In the genomic region with DNA sequence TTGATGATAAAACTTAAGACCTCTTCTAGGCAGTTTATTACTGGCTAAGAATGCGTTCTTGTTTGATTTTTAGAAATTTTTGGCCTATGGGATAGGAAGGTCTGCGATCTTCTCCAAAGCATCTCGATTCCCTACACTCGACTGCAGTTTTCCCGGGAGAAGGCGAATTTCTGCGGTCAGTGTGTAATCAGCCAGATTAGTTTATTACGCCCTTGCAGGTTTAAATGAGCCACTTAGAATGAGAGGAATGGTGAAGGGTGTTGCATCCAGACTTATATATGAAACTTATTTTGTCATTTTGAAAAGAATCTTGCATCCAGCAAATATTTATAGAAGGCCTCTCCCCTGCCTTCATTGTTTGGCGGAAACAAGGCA, we compare ENCODE assay signal across 7 cellular contexts. TPM values are rescaled to one million over a fixed set of nuclear protein-coding genes. Genes with fewer than 3 reads are reported as not detected.
DNase-seq lines count a peak whose midpoint lies in the region; ATAC-seq and TF ChIP-seq lines count a peak whose summit lies in the region.

No MANE protein-coding gene starts in this region.

- H2AK5ac ChIP-seq in H9 (ENCODE audit: insufficient read length, low read length), result no peak overlapping the region

- no peak for DNase-seq in H9
- DNase-seq in T-helper 17 cell, result no peak
- DNase-seq in mucosa of descending colon, result no peak
- no peak for DNase-seq in stimulated activated CD4-positive, alpha-beta T cell treated with anti-CD3 and anti-CD28 coated beads, Interleukin-2, amount 100 ng/mL, for 24 hours
- DNase-seq in stimulated activated CD8-positive, alpha-beta memory T cell treated with anti-CD3 and anti-CD28 coated beads, Interleukin-4, amount 100 ng/mL, for 48 hours, result no peak

- H3K27ac ChIP-seq in H9 (ENCODE audit: insufficient read length, low read depth, low read length), result no peak overlapping the region
- peak overlapping the region; percentile 86 to 98 (median 92) for H3K27ac ChIP-seq in gastroesophageal sphincter
- no peak overlapping the region for H3K27ac ChIP-seq in skeletal muscle tissue (ENCODE audit: low read depth, low read length)

- no peak overlapping the region for H3T11ph ChIP-seq in H9 (ENCODE audit: low read length)

- H3K4me1 Mint-ChIP-seq in H9, result peaks cover 29 to 34% of the 10 kb centered on the region in 2 experiments
- peaks cover 37% of the 10 kb centered on the region for H3K4me1 Mint-ChIP-seq in T-helper 17 cell

- no peak overlapping the region for H2BK15ac ChIP-seq in H9 (ENCODE audit: low read depth, low read length)

- H4K5ac ChIP-seq in H9 (ENCODE audit: insufficient read length, low read depth, low read length), result no peak overlapping the region

- H3K9me3 ChIP-seq in H9 (ENCODE audit: control insufficient read depth, low read depth, low read length), result no peaks in the 10 kb centered on the region
- H3K9me3 ChIP-seq in T-helper 17 cell (ENCODE audit: control insufficient read depth, low read length, poor library complexity, severe bottlenecking), result no peaks in the 10 kb centered on the region
- H3K9me3 ChIP-seq in gastroesophageal sphincter, result no peaks in the 10 kb centered on the region
- no peaks in the 10 kb centered on the region for H3K9me3 ChIP-seq in skeletal muscle tissue (ENCODE audit: control insufficient read depth in 3 of 3, low read length in 3 of 3)
- H3K9me3 ChIP-seq in mucosa of descending colon, result no peaks in the 10 kb centered on the region

- H3K4me3 Mint-ChIP-seq in H9 (peak overlapping the region; percentile 98 to 100), T-helper 17 cell (peak overlapping the region; percentile 99)

- WGBS in H9 (ENCODE audit: extremely low coverage, insufficient read length, low lambda C conversion rate), result no CpG with 5 or more reads among the region's 9 CpGs
- 34 to 41% methylated on average over 9 of the region's 9 CpGs for WGBS in gastroesophageal sphincter (ENCODE audit: low coverage in 1 of 2), 2 donors

- H2BK12ac ChIP-seq in H9 (ENCODE audit: insufficient read length, low read depth, low read length), result no peak overlapping the region

- H3K27ac Mint-ChIP-seq in H9, result peak overlapping the region in 2 of 3 experiments; percentile 98; a peak in 5 of 7 replicates
- peak overlapping the region; percentile 100 for H3K27ac Mint-ChIP-seq in T-helper 17 cell

- TF ChIP-seq CTCF in H9 (conservative IDR thresholded peaks at IDR 0.05), result no peak
- no peak for TF ChIP-seq CTCF in gastroesophageal sphincter (IDR thresholded peaks at IDR 0.05)
- TF ChIP-seq CTCF in mucosa of descending colon (IDR thresholded peaks at IDR 0.05), result no peak

- H3K9me3 Mint-ChIP-seq in H9, result no peaks in the 10 kb centered on the region

- H3K27me3 ChIP-seq in H9 (ENCODE audit: insufficient read depth, low read length), result no peaks in the 10 kb centered on the region
- no peaks in the 10 kb centered on the region for H3K27me3 ChIP-seq in gastroesophageal sphincter
- H3K27me3 ChIP-seq in skeletal muscle tissue (ENCODE audit: control insufficient read depth in 3 of 3, insufficient read depth in 3 of 3, low read length in 3 of 3), result no peaks in the 10 kb centered on the region

- H3K4me3 ChIP-seq in gastroesophageal sphincter (peak overlapping the region; percentile 64 to 78), skeletal muscle tissue (ENCODE audit: low read length in 3 of 3) (peak overlapping the region; percentile 86 to 90 (median 88)), mucosa of descending colon (no peak overlapping the region)

- peak overlapping the region; percentile 92 for H3K9ac ChIP-seq in H9 (ENCODE audit: extremely low read depth, insufficient read length, low read length)
- H3K9ac ChIP-seq in skeletal muscle tissue (ENCODE audit: low read depth in 1 of 3, low read length in 3 of 3), result peak overlapping the region; percentile 81 to 85 (median 82)

- no peak overlapping the region for H3K56ac ChIP-seq in H9 (ENCODE audit: insufficient read length, low read depth, low read length)

- H3K18ac ChIP-seq in H9 (ENCODE audit: insufficient read length, low read depth, low read length), result no peak overlapping the region

- H3K79me1 ChIP-seq in H9 (ENCODE audit: insufficient read depth, low read depth, low read length, poor library complexity, severe bottlenecking), result peaks cover 5% of the 10 kb centered on the region

- peaks cover 50% of the 10 kb centered on the region for H3K79me2 ChIP-seq in H9 (ENCODE audit: insufficient read depth, low read length)

- H3K27me3 Mint-ChIP-seq in H9 (ENCODE audit: low read depth) (peaks cover 22% of the 10 kb centered on the region), T-helper 17 cell (peaks cover 6% of the 10 kb centered on the region)

- no peak overlapping the region for H3K14ac ChIP-seq in H9 (ENCODE audit: insufficient read depth, low read length)

- H2BK120ac ChIP-seq in H9 (ENCODE audit: low read depth, low read length, poor library complexity, severe bottlenecking), result no peak overlapping the region

- peaks cover 10 to 45% (median 27%) of the 10 kb centered on the region in 3 experiments; a peak in 6 of 7 replicates for H3K36me3 Mint-ChIP-seq in H9 (ENCODE audit: insufficient read depth in 1 of 3, low read depth in 3 of 3)
- peaks cover 3% of the 10 kb centered on the region for H3K36me3 Mint-ChIP-seq in T-helper 17 cell (ENCODE audit: low read depth)

- H4K20me1 ChIP-seq in H9 (ENCODE audit: control insufficient read depth, insufficient read depth, insufficient read length), result no peaks in the 10 kb centered on the region

- TF ChIP-seq EP300 in gastroesophageal sphincter (IDR thresholded peaks at IDR 0.05), result no peak

- intact Hi-C loops in mucosa of descending colon (cut with DNase I, micrococcal nuclease), result no loop called here

- H3K36me3 ChIP-seq in gastroesophageal sphincter (peaks cover 0 to 2% of the 10 kb centered on the region in 2 donors), skeletal muscle tissue (ENCODE audit: control insufficient read depth in 3 of 3, insufficient read depth in 3 of 3, low read length in 3 of 3) (peaks cover 0 to under 1% (median 0%) of the 10 kb centered on the region in 3 donors), mucosa of descending colon (ENCODE audit: low read depth) (no peaks in the 10 kb centered on the region)

- ATAC-seq in T-helper 17 cell, result no peak
- ATAC-seq in gastroesophageal sphincter, result no peak
- ATAC-seq in mucosa of descending colon, result no peak

- H3K4me1 ChIP-seq in H9 (ENCODE audit: insufficient read depth, low read length) (peaks cover 4% of the 10 kb centered on the region; the same call in 1 of the 2 replicates), gastroesophageal sphincter (peaks cover 0 to 54% (median 16%) of the 10 kb centered on the region in 3 donors), skeletal muscle tissue (ENCODE audit: control insufficient read depth in 3 of 3, insufficient read depth in 3 of 3, low read length in 3 of 3) (peaks cover 11 to 24% (median 16%) of the 10 kb centered on the region in 3 donors), mucosa of descending colon (ENCODE audit: low read depth) (peaks cover 5% of the 10 kb centered on the region)

- peak overlapping the region; percentile 69 for H4K8ac ChIP-seq in H9 (replicated peaks; ENCODE audit: insufficient read length, low read depth, low read length)

- no peak for TF ChIP-seq POLR2A in gastroesophageal sphincter (IDR thresholded peaks at IDR 0.05)

- no peak overlapping the region for H3K23ac ChIP-seq in H9 (ENCODE audit: insufficient read length, low read depth, low read length)

- H2BK20ac ChIP-seq in H9 (ENCODE audit: low read depth, low read length, poor library complexity, severe bottlenecking), result no peak overlapping the region

- peaks cover 12% of the 10 kb centered on the region for H3K23me2 ChIP-seq in H9 (ENCODE audit: insufficient read length, low read depth, low read length, poor library complexity, severe bottlenecking)

- no peak overlapping the region for H4K91ac ChIP-seq in H9 (ENCODE audit: insufficient read length, low read depth, low read length)

- no peak overlapping the region for H3K4ac ChIP-seq in H9 (ENCODE audit: low read depth, low read length)

- no peak overlapping the region for H2AFZ ChIP-seq in H9 (ENCODE audit: low read length)

- H3K4me2 ChIP-seq in H9 (ENCODE audit: insufficient read depth, insufficient read length, low read length), result peak overlapping the region; percentile 63

- no peak overlapping the region for H2BK5ac ChIP-seq in H9 (ENCODE audit: insufficient read length, low read length)

RNA-seq across cellular contexts. Expression of a gene that starts 1.2 kb away (rescaled TPM):
- total RNA-seq in H9 (2021) (91.5 and 102 TPM in 2 replicates), T-helper 17 cell (10 to 100 TPM; 26.2 to 28.8 TPM), gastroesophageal sphincter (10 to 100 TPM; 23.2 to 31.4 (median 29.1) TPM), skeletal muscle tissue (22.4 TPM), mucosa of descending colon (10 to 100 TPM; 28.6 to 42.7 (median 32.4) TPM)

Comparison
In these comparisons a context has a peak if more than half of its experiments do, and no peak if none do; other contexts are left out.
1. H3K27ac ChIP-seq: peak in gastroesophageal sphincter (4 of 4); none in H9 (single experiment) and skeletal muscle tissue (single experiment).